In genomic region chr1:56833088-56833487, GRCh38 we compare ENCODE assay signal across 30 cellular contexts. TPM values are rescaled to one million over a fixed set of nuclear protein-coding genes. Genes with fewer than 3 reads are reported as not detected.
DNase-seq lines count a peak whose midpoint lies in the region; ATAC-seq and TF ChIP-seq lines count a peak whose summit lies in the region.
"Had no signal": no experiment of that assay in that cellular context is flagged by ENCODE, and none has a peak within 500 bp of the region (broad histone marks: within the 10 kb centered on the region; RNA-seq: fewer than 3 reads in every experiment).

No MANE protein-coding gene starts in this region.

- H3K79me2 ChIP-seq in osteoblast (ENCODE audit: insufficient read depth, low read length), result no peaks in the 10 kb centered on the region

- H3K4me1 Mint-ChIP-seq in HFFc6 (ENCODE audit: low read depth), result peaks cover 48% of the 10 kb centered on the region
- H3K4me1 Mint-ChIP-seq in activated naive CD8-positive, alpha-beta T cell treated with anti-CD3 and anti-CD28 coated beads for 36 hours, result peaks cover 9% of the 10 kb centered on the region

- ATAC-seq in GM21367 (IDR thresholded peaks at IDR 0.05; ENCODE audit: unreplicated experiment) (no peak), GM18873 (IDR thresholded peaks at IDR 0.05; ENCODE audit: low FRiP score, unreplicated experiment) (no peak)
- ATAC-seq: stimulated activated naive B cell treated with anti-CD40 and anti-IgM and Interleukin-4, amounts not matched to agents 10 μg/mL and 1 μg/mL and 100 μg/mL, for 72 hours had no signal

- H3K36me3 ChIP-seq in osteoblast (ENCODE audit: insufficient read depth, low read length), result no peaks in the 10 kb centered on the region
- H3K36me3 ChIP-seq: left lung had no signal

- no peaks in the 10 kb centered on the region for H3K9me3 ChIP-seq in osteoblast (ENCODE audit: low read depth, low read length)
- H3K9me3 ChIP-seq: Caco-2, left lung had no signal

- peak overlapping the region; percentile 47 for H2AFZ ChIP-seq in osteoblast (ENCODE audit: low read length)

- TF ChIP-seq CTCF in HFFc6 (IDR thresholded peaks at IDR 0.05), result no peak
- TF ChIP-seq CTCF in fibroblast of the aortic adventitia (IDR thresholded peaks at IDR 0.05; ENCODE audit: insufficient read depth, low read length), result no peak
- TF ChIP-seq CTCF in osteoblast (IDR thresholded peaks at IDR 0.05; ENCODE audit: extremely low read depth, low read depth, low read length), result no peak

- H3K4me3 Mint-ChIP-seq in HFFc6, result no peak overlapping the region
- H3K4me3 Mint-ChIP-seq in activated naive CD8-positive, alpha-beta T cell treated with anti-CD3 and anti-CD28 coated beads for 36 hours, result no peak overlapping the region
- H3K4me3 Mint-ChIP-seq: activated CD4-positive, alpha-beta T cell treated with anti-CD3 and anti-CD28 coated beads, Interleukin-2, amount 10 ng/mL, durations not matched to agents 7 days and 5 days; central memory CD8-positive, alpha-beta T cell; mesothelial cell of epicardium; naive B cell; stimulated activated naive B cell treated with anti-CD40 and anti-IgM and Interleukin-4, amounts not matched to agents 10 μg/mL and 1 μg/mL and 100 μg/mL, for 72 hours had no signal

- H3K4me2 ChIP-seq in osteoblast (ENCODE audit: insufficient read depth, low read length), result peak overlapping the region; percentile 79

- no peaks in the 10 kb centered on the region for H4K20me1 ChIP-seq in osteoblast (ENCODE audit: insufficient read depth, low read length)

- H3K27ac Mint-ChIP-seq in HFFc6, result peak overlapping the region; percentile 88
- H3K27ac Mint-ChIP-seq in activated naive CD8-positive, alpha-beta T cell treated with anti-CD3 and anti-CD28 coated beads for 36 hours, result no peak overlapping the region
- H3K27ac Mint-ChIP-seq: activated CD4-positive, alpha-beta T cell treated with anti-CD3 and anti-CD28 coated beads, Interleukin-2, amount 10 ng/mL, durations not matched to agents 7 days and 5 days; activated naive CD4-positive, alpha-beta T cell treated with anti-CD3 and anti-CD28 coated beads, Interleukin-2, amount 50 U/mL, for 72 hours; mesothelial cell of epicardium; naive B cell; stimulated activated naive B cell treated with anti-CD40 and anti-IgM and Interleukin-4, amounts not matched to agents 10 μg/mL and 1 μg/mL and 100 μg/mL, for 72 hours had no signal

- peak overlapping the region; percentile 87 for H3K27ac ChIP-seq in osteoblast (ENCODE audit: low read depth, low read length)
- H3K27ac ChIP-seq: C4-2B, dorsolateral prefrontal cortex, left lung had no signal

- no peaks in the 10 kb centered on the region for H3K9me3 Mint-ChIP-seq in HFFc6
- no peaks in the 10 kb centered on the region for H3K9me3 Mint-ChIP-seq in activated naive CD8-positive, alpha-beta T cell treated with anti-CD3 and anti-CD28 coated beads for 36 hours
- H3K9me3 Mint-ChIP-seq: activated CD4-positive, alpha-beta T cell treated with anti-CD3 and anti-CD28 coated beads, Interleukin-2, amount 10 ng/mL, durations not matched to agents 7 days and 5 days; activated naive CD4-positive, alpha-beta T cell treated with anti-CD3 and anti-CD28 coated beads, Interleukin-2, amount 50 U/mL, for 72 hours; central memory CD8-positive, alpha-beta T cell; mesothelial cell of epicardium; naive B cell; stimulated activated naive B cell treated with anti-CD40 and anti-IgM and Interleukin-4, amounts not matched to agents 10 μg/mL and 1 μg/mL and 100 μg/mL, for 72 hours had no signal

- H3K27me3 ChIP-seq in osteoblast (ENCODE audit: insufficient read depth, low read length), result no peaks in the 10 kb centered on the region

- H3K4me3 ChIP-seq in fibroblast of the aortic adventitia (ENCODE audit: low read depth, low read length) (no peak overlapping the region), osteoblast (ENCODE audit: insufficient read depth, low read length) (no peak overlapping the region)
- H3K4me3 ChIP-seq: dorsolateral prefrontal cortex, left lung had no signal

- peaks cover 1% of the 10 kb centered on the region for H3K27me3 Mint-ChIP-seq in HFFc6 (ENCODE audit: insufficient read depth)
- H3K27me3 Mint-ChIP-seq in activated naive CD8-positive, alpha-beta T cell treated with anti-CD3 and anti-CD28 coated beads for 36 hours, result peaks cover 27% of the 10 kb centered on the region

- H3K36me3 Mint-ChIP-seq in HFFc6 (ENCODE audit: low read depth), result no peaks in the 10 kb centered on the region
- H3K36me3 Mint-ChIP-seq in activated naive CD8-positive, alpha-beta T cell treated with anti-CD3 and anti-CD28 coated beads for 36 hours, result no peaks in the 10 kb centered on the region
- H3K36me3 Mint-ChIP-seq: activated naive CD4-positive, alpha-beta T cell treated with anti-CD3 and anti-CD28 coated beads, Interleukin-2, amount 50 U/mL, for 72 hours; mesothelial cell of epicardium; naive B cell; stimulated activated naive B cell treated with anti-CD40 and anti-IgM and Interleukin-4, amounts not matched to agents 10 μg/mL and 1 μg/mL and 100 μg/mL, for 72 hours had no signal

- DNase-seq in HFFc6 (no peak), astrocyte of the hippocampus (ENCODE audit: low read depth, low spot score) (peak; percentile 19), fibroblast of the aortic adventitia (ENCODE audit: low read depth) (peak; percentile 12), osteoblast (ENCODE audit: insufficient read length, low spot score, missing footprints) (no peak)
- no peak for DNase-seq in activated naive CD8-positive, alpha-beta T cell treated with anti-CD3 and anti-CD28 coated beads for 36 hours
- DNase-seq: activated CD4-positive, alpha-beta T cell treated with anti-CD3 and anti-CD28 coated beads, Interleukin-2, amount 10 ng/mL, durations not matched to agents 7 days and 5 days; anterior cingulate cortex; Caco-2; DMS79; dorsolateral prefrontal cortex; Kasumi-1; left lung; naive B cell; NCI-H1417 treated with DMSO at 0.1 percent for 48 hours; NCI-H2081; NCI-H69; nucleus accumbens; SIG-M5; stimulated activated naive B cell treated with anti-CD40 and anti-IgM and Interleukin-4, amounts not matched to agents 10 μg/mL and 1 μg/mL and 100 μg/mL, for 72 hours; substantia nigra; T-helper 1 cell; trophoblast cell had no signal

- H3K4me1 ChIP-seq in osteoblast (ENCODE audit: insufficient read depth, low read length), result peaks cover 10% of the 10 kb centered on the region
- H3K4me1 ChIP-seq: Caco-2 had no signal

RNA-seq across cellular contexts. Expression of gene FYB2, which starts 13.9 kb away (rescaled TPM):
- total RNA-seq in HFFc6 (2021; fragmentation: NEBNext Ultra II Directional; extraction: Animal tissue kit (Norgen Biotek cat#: 25700)), result under 1 TPM in 1 of 6 experiments, not detected in 5; 0.11 TPM
- total RNA-seq in fibroblast of the aortic adventitia (ENCODE audit: low replicate concordance) (not detected in 2 replicates), osteoblast (not detected in 2 replicates)
- not detected for total RNA-seq in activated naive CD8-positive, alpha-beta T cell treated with anti-CD3 and anti-CD28 coated beads for 36 hours
- total RNA-seq: activated CD4-positive, alpha-beta T cell treated with anti-CD3 and anti-CD28 coated beads, Interleukin-2, amount 10 ng/mL, durations not matched to agents 7 days and 5 days; activated CD8-positive, alpha-beta memory T cell treated with anti-CD3 and anti-CD28 coated beads for 36 hours; activated naive CD4-positive, alpha-beta T cell treated with anti-CD3 and anti-CD28 coated beads, Interleukin-2, amount 50 U/mL, for 72 hours; skeletal muscle tissue had no signal

RNA-seq across cellular contexts. Expression of gene C8A, which starts 21.5 kb away (rescaled TPM):
- total RNA-seq in HFFc6 (2021; fragmentation: NEBNext Ultra II Directional; extraction: Animal tissue kit (Norgen Biotek cat#: 25700)), result not detected
- total RNA-seq in fibroblast of the aortic adventitia (ENCODE audit: low replicate concordance) (not detected in 2 replicates), osteoblast (not detected in 2 replicates)
- total RNA-seq in activated naive CD8-positive, alpha-beta T cell treated with anti-CD3 and anti-CD28 coated beads for 36 hours, result not detected
- total RNA-seq: activated CD4-positive, alpha-beta T cell treated with anti-CD3 and anti-CD28 coated beads, Interleukin-2, amount 10 ng/mL, durations not matched to agents 7 days and 5 days; activated CD8-positive, alpha-beta memory T cell treated with anti-CD3 and anti-CD28 coated beads for 36 hours; activated naive CD4-positive, alpha-beta T cell treated with anti-CD3 and anti-CD28 coated beads, Interleukin-2, amount 50 U/mL, for 72 hours; Caco-2; left lung; mesothelial cell of epicardium; skeletal muscle tissue had no signal

Comparison
In these comparisons a context has a peak if more than half of its experiments do, and no peak if none do; other contexts are left out.
1. DNase-seq: peak in astrocyte of the hippocampus (single experiment) and fibroblast of the aortic adventitia (single experiment); none in HFFc6 (single experiment), osteoblast (single experiment) and activated naive CD8-positive, alpha-beta T cell treated with anti-CD3 and anti-CD28 coated beads for 36 hours (single experiment).